In the genomic region with DNA sequence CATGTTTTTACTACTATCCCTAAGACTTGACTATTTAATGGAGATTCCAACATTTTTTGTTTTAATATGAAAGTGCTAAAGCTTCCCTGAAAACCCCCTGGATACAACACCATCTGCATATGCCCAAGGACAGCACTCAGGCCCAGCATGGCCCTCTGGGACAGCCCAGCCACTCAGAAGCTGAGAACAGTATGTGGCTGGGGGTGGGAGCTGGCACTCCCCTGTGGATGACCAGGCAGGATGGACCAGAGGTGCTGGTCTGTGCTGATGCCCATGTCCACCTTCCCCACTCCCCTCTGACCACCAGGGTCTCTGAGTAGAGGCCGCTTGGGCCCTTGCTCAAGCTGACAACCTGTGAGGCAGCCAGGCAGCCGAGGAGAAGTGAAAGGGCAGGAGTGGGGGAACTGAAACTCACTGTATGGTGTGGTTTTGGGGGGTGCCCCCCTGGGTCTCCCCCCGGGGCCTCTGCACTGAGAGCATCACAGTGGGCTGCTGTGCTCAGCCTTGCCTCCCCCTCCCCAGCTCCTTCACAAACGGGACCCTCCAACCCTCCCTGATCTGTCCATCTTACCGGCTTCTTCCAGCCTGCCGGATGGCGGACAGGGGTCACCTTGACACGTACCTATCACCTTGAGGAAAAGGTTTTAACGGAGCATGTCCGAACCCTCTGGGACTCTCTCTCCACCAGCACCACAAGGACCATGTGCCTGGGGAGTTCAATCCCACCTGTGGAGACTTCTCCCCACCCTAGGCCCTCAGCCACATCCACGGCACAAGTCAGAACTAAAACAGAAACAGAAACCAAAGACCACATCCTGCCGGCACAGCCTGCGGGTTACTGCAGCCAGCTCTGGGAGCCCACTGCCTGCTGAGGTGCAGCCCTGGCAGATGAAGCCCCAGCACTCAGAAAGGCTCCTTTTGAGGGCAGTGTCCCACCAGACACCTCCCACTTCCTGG, we compare ENCODE assay signal across 9 cellular contexts. TPM values are rescaled to one million over a fixed set of nuclear protein-coding genes. Genes with fewer than 3 reads are reported as not detected.
DNase-seq lines count a peak whose midpoint lies in the region; ATAC-seq and TF ChIP-seq lines count a peak whose summit lies in the region.
"Had no signal": no experiment of that assay in that cellular context is flagged by ENCODE, and none has a peak within 500 bp of the region (broad histone marks: within the 10 kb centered on the region; RNA-seq: fewer than 3 reads in every experiment).

A gene (minus strand): TSS at position 785 of the 957 bp plus-strand sequence. CDS start 14,798 bp downstream, outside the sequence.

- no peak for TF ChIP-seq POLR2A in Peyer's patch (IDR thresholded peaks at IDR 0.05)

- H3K27me3 ChIP-seq in Peyer's patch, result no peaks in the 10 kb centered on the region

- peak within 1 kb of the TSS; percentile 37 to 69 (median 46) for H3K4me3 ChIP-seq in Peyer's patch
- H3K4me3 ChIP-seq: SK-N-MC had no signal

- H3K9me3 ChIP-seq in Peyer's patch, result peaks cover 0 to 3% (median 1%) of the 10 kb centered on the region in 4 donors

- ATAC-seq in GM18499 (IDR thresholded peaks at IDR 0.05; ENCODE audit: insufficient read depth, unreplicated experiment) (peak; percentile 80), HG02840 (IDR thresholded peaks at IDR 0.05; ENCODE audit: low FRiP score, unreplicated experiment) (peak; percentile 94), left lobe of liver (peak; percentile 78)

- peaks cover 3 to 21% (median 17%) of the 10 kb centered on the region in 4 donors for H3K4me1 ChIP-seq in Peyer's patch

- peak; percentile 80 to 94 (median 89) for DNase-seq in Peyer's patch
- peak; percentile 21 for DNase-seq in activated gamma-delta T cell (lab: John Stamatoyannopoulos, UW)
- no peak for DNase-seq in left lobe of liver (ENCODE audit: low spot score)
- peak; percentile 23 to 48 for DNase-seq in stimulated activated CD8-positive, alpha-beta memory T cell treated with anti-CD3 and anti-CD28 coated beads, Interleukin-4, amount 100 ng/mL, for 1 hour (ENCODE audit: low read depth in 2 of 2, low spot score in 1 of 2)
- no peak for DNase-seq in kidney glomerular epithelial cell (lab: John Stamatoyannopoulos, UW)
- no peak for DNase-seq in GM03348 (ENCODE audit: low spot score)

- peak in 1 of 6 experiments; percentile 6 for TF ChIP-seq CTCF in Peyer's patch (IDR thresholded peaks at IDR 0.05)

- peak within 1 kb of the TSS; percentile 78 to 86 (median 84) for H3K27ac ChIP-seq in Peyer's patch
- H3K27ac ChIP-seq: SK-N-MC had no signal

- peaks cover 0 to 18% (median 0%) of the 10 kb centered on the region in 3 donors for H3K36me3 ChIP-seq in Peyer's patch

RNA-seq across cellular contexts. Expression of the gene that starts here (rescaled TPM):
- 10 to 100 TPM in 3 of 4 donors, 1 to 10 TPM in 1; 8.3 to 39.7 (median 31.7) TPM for total RNA-seq in Peyer's patch
- total RNA-seq in left lobe of liver, result 0.93 TPM

Comparison
In these comparisons a context has a peak if more than half of its experiments do, and no peak if none do; other contexts are left out.
1. Peak in ATAC-seq in left lobe of liver; RNA of the gene not detected or under 1 TPM.
2. DNase-seq: peak in Peyer's patch (3 of 3), activated gamma-delta T cell (single experiment) and stimulated activated CD8-positive, alpha-beta memory T cell treated with anti-CD3 and anti-CD28 coated beads, Interleukin-4, amount 100 ng/mL, for 1 hour (2 of 2); none in left lobe of liver (single experiment), kidney glomerular epithelial cell (single experiment) and GM03348 (single experiment).
3. Peak in every context shown above with its lines, with median percentiles within 50 percentile points of each other: ATAC-seq.